ENCODE assay signal across 21 cellular contexts in genomic region chr19:49461656-49462055, GRCh38. TPM values are rescaled to one million over a fixed set of nuclear protein-coding genes. Genes with fewer than 3 reads are reported as not detected.
DNase-seq lines count a peak whose midpoint lies in the region; ATAC-seq, FAIRE-seq and TF ChIP-seq lines count a peak whose summit lies in the region.
"Had no signal": no experiment of that assay in that cellular context is flagged by ENCODE, and none has a peak within 500 bp of the region (broad histone marks: within the 10 kb centered on the region; RNA-seq: fewer than 3 reads in every experiment).

No MANE protein-coding gene starts in this region.

- H3K4ac ChIP-seq in H1 (replicated peaks; ENCODE audit: insufficient read length, low read depth, low read length), result no peak overlapping the region

- no peak overlapping the region for H3K4me3 Mint-ChIP-seq in T-helper 17 cell
- H3K4me3 Mint-ChIP-seq in activated CD8-positive, alpha-beta memory T cell treated with anti-CD3 and anti-CD28 coated beads, Interleukin-2, amount 10 ng/mL, durations not matched to agents 7 days and 5 days, result no peak overlapping the region
- H3K4me3 Mint-ChIP-seq: CD4-positive, CD25-positive, alpha-beta regulatory T cell; IgD-negative memory B cell had no signal

- H3K56ac ChIP-seq in H1 (replicated peaks; ENCODE audit: insufficient read length, low read depth, low read length), result no peak overlapping the region

- H4K20me1 ChIP-seq in H1 (replicated peaks in 1 of 2; ENCODE audit: control insufficient read depth in 1 of 2, insufficient read depth in 2 of 2, low read length in 2 of 2), result no peaks in the 10 kb centered on the region

- H3K23me2 ChIP-seq in H1 (ENCODE audit: low read depth, low read length), result no peaks in the 10 kb centered on the region

- H3K27me3 ChIP-seq in H1 (replicated peaks in 1 of 4; ENCODE audit: control insufficient read depth in 3 of 4, extremely low read depth in 1 of 4, insufficient read depth in 3 of 4, low read length in 3 of 4), result no peaks in the 10 kb centered on the region
- H3K27me3 ChIP-seq: BE2C had no signal

- H2BK120ac ChIP-seq in H1 (replicated peaks; ENCODE audit: low read depth, low read length), result no peak overlapping the region

- H2BK20ac ChIP-seq in H1 (ENCODE audit: low read length), result no peak overlapping the region

- no peak overlapping the region for H2BK5ac ChIP-seq in H1 (ENCODE audit: low read depth, low read length)

- no peak overlapping the region for H4K5ac ChIP-seq in H1 (ENCODE audit: insufficient read length, low read depth, low read length)

- 92% methylated on average over 33 of the region's 37 CpGs; no CpG with 5 or more reads in 1 of the 2 experiments for WGBS in H1 (ENCODE audit: extremely low coverage in 1 of 2, insufficient coverage in 1 of 2, insufficient read length in 1 of 2, insufficient replicate concordance in 2 of 2, low coverage in 1 of 2, low lambda C conversion rate in 2 of 2, missing lambda C conversion rate in 1 of 2), 2 experiments

- H3K9me3 ChIP-seq in T-helper 17 cell (ENCODE audit: control insufficient read depth, low read length, poor library complexity, severe bottlenecking), result no peaks in the 10 kb centered on the region
- no peaks in the 10 kb centered on the region for H3K9me3 ChIP-seq in H1 (ENCODE audit: insufficient read depth in 2 of 2, low read depth in 1 of 2, low read length in 1 of 2)
- H3K9me3 ChIP-seq: BE2C, Caco-2 had no signal

- no peaks in the 10 kb centered on the region for H3K36me3 Mint-ChIP-seq in T-helper 17 cell (ENCODE audit: low read depth)
- H3K36me3 Mint-ChIP-seq in activated CD8-positive, alpha-beta memory T cell treated with anti-CD3 and anti-CD28 coated beads, Interleukin-2, amount 10 ng/mL, durations not matched to agents 7 days and 5 days, result peaks cover 14% of the 10 kb centered on the region
- H3K36me3 Mint-ChIP-seq: IgD-negative memory B cell had no signal

- no peak overlapping the region for H3K23ac ChIP-seq in H1 (ENCODE audit: insufficient read length)

- TF ChIP-seq POLR2A in H1 (IDR thresholded peaks at IDR 0.05; ENCODE audit: control extremely low read depth in 1 of 2, low read depth in 2 of 2, low read length in 2 of 2), result no peak

- no peaks in the 10 kb centered on the region for H3K27me3 Mint-ChIP-seq in T-helper 17 cell
- H3K27me3 Mint-ChIP-seq in activated CD8-positive, alpha-beta memory T cell treated with anti-CD3 and anti-CD28 coated beads, Interleukin-2, amount 10 ng/mL, durations not matched to agents 7 days and 5 days, result no peaks in the 10 kb centered on the region
- H3K27me3 Mint-ChIP-seq: CD4-positive, CD25-positive, alpha-beta regulatory T cell; IgD-negative memory B cell had no signal

- H2BK15ac ChIP-seq in H1 (ENCODE audit: low read length), result no peak overlapping the region

- peaks cover 13% of the 10 kb centered on the region for H3K4me1 Mint-ChIP-seq in T-helper 17 cell
- peaks cover 25% of the 10 kb centered on the region for H3K4me1 Mint-ChIP-seq in activated CD8-positive, alpha-beta memory T cell treated with anti-CD3 and anti-CD28 coated beads, Interleukin-2, amount 10 ng/mL, durations not matched to agents 7 days and 5 days

- H3K4me3 ChIP-seq in H1 (ENCODE audit: extremely low read depth in 1 of 4, insufficient read depth in 2 of 4, low read depth in 3 of 4, low read length in 4 of 4), result no peak overlapping the region

- no peak overlapping the region for H3K4me2 ChIP-seq in H1 (ENCODE audit: insufficient read depth in 1 of 2, low read depth in 2 of 2, low read length in 2 of 2)

- no peaks in the 10 kb centered on the region; the same call in 1 of the 2 replicates for H3K79me1 ChIP-seq in H1 (ENCODE audit: low read depth, low read length)

- H4K8ac ChIP-seq in H1 (ENCODE audit: extremely low read depth, insufficient read depth, low read length), result no peak overlapping the region

- H3K14ac ChIP-seq in H1 (ENCODE audit: insufficient read length), result no peak overlapping the region

- no peaks in the 10 kb centered on the region for H3K79me2 ChIP-seq in H1 (ENCODE audit: control insufficient read depth in 1 of 2, insufficient read depth in 2 of 2, low read length in 2 of 2)

- H3K27ac ChIP-seq in H1 (ENCODE audit: low read depth, low read length), result no peak overlapping the region
- H3K27ac ChIP-seq: HL-60 had no signal

- no peak overlapping the region for H3K9ac ChIP-seq in H1 (replicated peaks in 1 of 4; ENCODE audit: extremely low read depth in 1 of 4, low read depth in 3 of 4, low read length in 3 of 4)

- no peaks in the 10 kb centered on the region for H3K9me3 Mint-ChIP-seq in activated CD8-positive, alpha-beta memory T cell treated with anti-CD3 and anti-CD28 coated beads, Interleukin-2, amount 10 ng/mL, durations not matched to agents 7 days and 5 days (ENCODE audit: low read depth)
- H3K9me3 Mint-ChIP-seq: CD4-positive, CD25-positive, alpha-beta regulatory T cell; IgD-negative memory B cell had no signal

- H2AK5ac ChIP-seq in H1 (ENCODE audit: low read depth, low read length), result no peak overlapping the region

- CTCF ChIA-PET in H1 (lab: Charles Lee; ENCODE audit: partially characterized antibody), result interaction anchor here (4.8 kb wide), 1 partner anchor 11 kb away, joined by 28 read pairs; the partner anchor contains the start of gene FLT3LG
- CTCF ChIA-PET in activated CD8-positive, alpha-beta memory T cell treated with anti-CD3 and anti-CD28 coated beads, Interleukin-2, amount 10 ng/mL, durations not matched to agents 7 days and 5 days (lab: Charles Lee), result no interaction called here

- H4K91ac ChIP-seq in H1 (replicated peaks; ENCODE audit: insufficient read length, low read length), result no peak overlapping the region

- no peak for DNase-seq in T-helper 17 cell
- no peak for DNase-seq in H1 (ENCODE audit: low read depth in 1 of 2, low spot score in 2 of 2)
- DNase-seq in activated CD8-positive, alpha-beta memory T cell treated with anti-CD3 and anti-CD28 coated beads, Interleukin-2, amount 10 ng/mL, durations not matched to agents 7 days and 5 days, result no peak
- no peak for DNase-seq in activated naive CD4-positive, alpha-beta T cell (lab: John Stamatoyannopoulos, UW)
- DNase-seq: ACHN; BE2C; C1 segment of cervical spinal cord; Caco-2; CD4-positive, CD25-positive, alpha-beta regulatory T cell; HCEC 1CT; Kasumi-1; KG1 had no signal

- no peak for TF ChIP-seq EP300 in H1 (IDR thresholded peaks at IDR 0.05; ENCODE audit: borderline replicate concordance in 1 of 2, low read depth in 2 of 2, low read length in 2 of 2)

- peak overlapping the region; percentile 39 for H3K27ac Mint-ChIP-seq in T-helper 17 cell
- H3K27ac Mint-ChIP-seq in activated CD8-positive, alpha-beta memory T cell treated with anti-CD3 and anti-CD28 coated beads, Interleukin-2, amount 10 ng/mL, durations not matched to agents 7 days and 5 days, result no peak overlapping the region

- no peak overlapping the region for H2AFZ ChIP-seq in H1 (ENCODE audit: low read length)

- FAIRE-seq in H1 (lab: Jason Lieb, UNC), result no peak
- FAIRE-seq: A204.1, D721Med, G401.6, GM12892, GM18507, HTR-8/SVneo had no signal

- no peak for TF ChIP-seq RAD21 in H1 (IDR thresholded peaks at IDR 0.05 in 1 of 2, conservative IDR thresholded peaks at IDR 0.05 in 1 of 2; ENCODE audit: low read depth in 2 of 2, low read length in 2 of 2)

- H2BK12ac ChIP-seq in H1 (ENCODE audit: low read depth, low read length), result 0 out of 2 replicates have a peak overlapping the region, but pooled peaks have one; percentile 27

- H3K18ac ChIP-seq in H1 (ENCODE audit: extremely low read depth, low read length), result no peak overlapping the region

- H3K4me1 ChIP-seq in H1 (replicated peaks in 1 of 4; ENCODE audit: control insufficient read depth in 3 of 4, insufficient read depth in 4 of 4, low read length in 3 of 4), result no peaks in the 10 kb centered on the region
- H3K4me1 ChIP-seq: BE2C, Caco-2 had no signal

- H3K36me3 ChIP-seq in H1 (ENCODE audit: control insufficient read depth in 2 of 4, insufficient read depth in 4 of 4, low read length in 3 of 4), result peaks cover 0 to 12% (median 6%) of the 10 kb centered on the region in 4 experiments; a peak in 4 of 8 replicates

- ATAC-seq in T-helper 17 cell (no peak), HG02973 (IDR thresholded peaks at IDR 0.05; ENCODE audit: unreplicated experiment) (no peak)
- no peak for ATAC-seq in activated CD8-positive, alpha-beta memory T cell treated with anti-CD3 and anti-CD28 coated beads, Interleukin-2, amount 10 ng/mL, durations not matched to agents 7 days and 5 days

- POLR2A ChIA-PET in H1 (lab: Charles Lee; ENCODE audit: partially characterized antibody), result no interaction called here

- no peak for TF ChIP-seq CTCF in H1 (IDR thresholded peaks at IDR 0.05; ENCODE audit: control extremely low read depth in 1 of 3, insufficient read depth in 1 of 3, low read depth in 1 of 3, low read length in 3 of 3)

RNA-seq across cellular contexts. Expression of gene ALDH16A1, which starts 8.6 kb away (rescaled TPM):
- 10 to 100 TPM; 34.8 to 38.0 TPM for total RNA-seq in T-helper 17 cell
- 32.7 and 34.3 TPM in 2 replicates for total RNA-seq in H1 (2021; fragmentation: NEBNext Ultra II Directional; extraction: Animal tissue kit (Norgen Biotek cat#: 25700))
- 30.5 and 54.8 TPM in 2 replicates for polyA plus RNA-seq in H1 (2011; rRNA removed)
- polyA plus RNA-seq in H1 (2011; cell fraction: cytosol; rRNA removed), result 32.1 TPM
- polyA plus RNA-seq in H1 (2011; cell fraction: nucleus; rRNA removed), result 81.6 TPM
- polyA plus RNA-seq in H1 (2012, experiment 1 of 2), result 26.2 to 40.1 TPM (median 35.4 TPM) in 4 replicates
- 25.7 TPM for polyA plus RNA-seq in H1 (2012, experiment 2 of 2)
- polyA plus RNA-seq in H1 (2013, experiment 1 of 2), result 19.9 TPM
- polyA plus RNA-seq in H1 (2013, experiment 2 of 2), result 18.5 TPM
- polyA minus RNA-seq in H1 (2011; rRNA and poly(A)+ RNA removed), result 13.9 and 18.1 TPM in 2 replicates
- 25.7 TPM for polyA minus RNA-seq in H1 (2011; cell fraction: cytosol; rRNA and poly(A)+ RNA removed)
- 21.3 TPM for polyA minus RNA-seq in H1 (2011; cell fraction: nucleus; rRNA and poly(A)+ RNA removed)
- 10 to 100 TPM; 37.2 to 45.2 TPM for total RNA-seq in activated CD8-positive, alpha-beta memory T cell treated with anti-CD3 and anti-CD28 coated beads, Interleukin-2, amount 10 ng/mL, durations not matched to agents 7 days and 5 days

RNA-seq across cellular contexts. Expression of gene PIH1D1, which starts 10.0 kb away (rescaled TPM):
- 100 to 1,000 TPM; 147 to 150 TPM for total RNA-seq in T-helper 17 cell
- 146 and 155 TPM in 2 replicates for total RNA-seq in H1 (2021; fragmentation: NEBNext Ultra II Directional; extraction: Animal tissue kit (Norgen Biotek cat#: 25700))
- 195 and 220 TPM in 2 replicates for polyA plus RNA-seq in H1 (2011; rRNA removed)
- polyA plus RNA-seq in H1 (2011; cell fraction: cytosol; rRNA removed), result 231 TPM
- 195 TPM for polyA plus RNA-seq in H1 (2011; cell fraction: nucleus; rRNA removed)
- 192 to 228 TPM (median 222 TPM) in 4 replicates for polyA plus RNA-seq in H1 (2012, experiment 1 of 2)
- polyA plus RNA-seq in H1 (2012, experiment 2 of 2), result 206 TPM
- polyA plus RNA-seq in H1 (2013, experiment 1 of 2), result 148 TPM
- 146 TPM for polyA plus RNA-seq in H1 (2013, experiment 2 of 2)
- polyA minus RNA-seq in H1 (2011; rRNA and poly(A)+ RNA removed), result 107 and 108 TPM in 2 replicates
- 65.8 TPM for polyA minus RNA-seq in H1 (2011; cell fraction: cytosol; rRNA and poly(A)+ RNA removed)
- 63.0 TPM for polyA minus RNA-seq in H1 (2011; cell fraction: nucleus; rRNA and poly(A)+ RNA removed)
- total RNA-seq in activated CD8-positive, alpha-beta memory T cell treated with anti-CD3 and anti-CD28 coated beads, Interleukin-2, amount 10 ng/mL, durations not matched to agents 7 days and 5 days, result 100 to 1,000 TPM; 148 to 158 TPM

RNA-seq across cellular contexts. Expression of gene FLT3LG, which starts 12.4 kb away (rescaled TPM):
- total RNA-seq in T-helper 17 cell, result 100 to 1,000 TPM; 349 to 455 TPM
- 1.6 and 2.6 TPM in 2 replicates for total RNA-seq in H1 (2021; fragmentation: NEBNext Ultra II Directional; extraction: Animal tissue kit (Norgen Biotek cat#: 25700))
- 3.2 and 3.9 TPM in 2 replicates for polyA plus RNA-seq in H1 (2011; rRNA removed)
- 2.1 TPM for polyA plus RNA-seq in H1 (2011; cell fraction: cytosol; rRNA removed)
- 2.8 TPM for polyA plus RNA-seq in H1 (2011; cell fraction: nucleus; rRNA removed)
- 1.8 to 3.5 TPM (median 2.2 TPM) in 4 replicates for polyA plus RNA-seq in H1 (2012, experiment 1 of 2)
- 2.4 TPM for polyA plus RNA-seq in H1 (2012, experiment 2 of 2)
- polyA plus RNA-seq in H1 (2013, experiment 1 of 2), result 2.3 TPM
- polyA plus RNA-seq in H1 (2013, experiment 2 of 2), result 2.1 TPM
- 0.39 TPM in 1 of 2 replicates, not detected in the other for polyA minus RNA-seq in H1 (2011; rRNA and poly(A)+ RNA removed)
- polyA minus RNA-seq in H1 (2011; cell fraction: cytosol; rRNA and poly(A)+ RNA removed), result not detected
- polyA minus RNA-seq in H1 (2011; cell fraction: nucleus; rRNA and poly(A)+ RNA removed), result not detected
- 100 to 1,000 TPM; 112 to 151 TPM for total RNA-seq in activated CD8-positive, alpha-beta memory T cell treated with anti-CD3 and anti-CD28 coated beads, Interleukin-2, amount 10 ng/mL, durations not matched to agents 7 days and 5 days

RNA-seq across cellular contexts. Expression of gene SLC17A7, which starts 20.3 kb away (rescaled TPM):
- not detected for total RNA-seq in T-helper 17 cell
- 2.3 and 3.0 TPM in 2 replicates for total RNA-seq in H1 (2021; fragmentation: NEBNext Ultra II Directional; extraction: Animal tissue kit (Norgen Biotek cat#: 25700))
- polyA plus RNA-seq in H1 (2011; rRNA removed), result 2.7 and 4.7 TPM in 2 replicates
- polyA plus RNA-seq in H1 (2011; cell fraction: cytosol; rRNA removed), result 2.8 TPM
- polyA plus RNA-seq in H1 (2011; cell fraction: nucleus; rRNA removed), result 4.6 TPM
- 1.8 to 2.6 TPM (median 2.5 TPM) in 4 replicates for polyA plus RNA-seq in H1 (2012, experiment 1 of 2)
- polyA plus RNA-seq in H1 (2012, experiment 2 of 2), result 1.9 TPM
- 3.2 TPM for polyA plus RNA-seq in H1 (2013, experiment 1 of 2)
- 3.5 TPM for polyA plus RNA-seq in H1 (2013, experiment 2 of 2)
- polyA minus RNA-seq in H1 (2011; rRNA and poly(A)+ RNA removed), result 1.1 and 1.7 TPM in 2 replicates
- polyA minus RNA-seq in H1 (2011; cell fraction: cytosol; rRNA and poly(A)+ RNA removed), result 2.6 TPM
- polyA minus RNA-seq in H1 (2011; cell fraction: nucleus; rRNA and poly(A)+ RNA removed), result 3.5 TPM
- total RNA-seq in activated CD8-positive, alpha-beta memory T cell treated with anti-CD3 and anti-CD28 coated beads, Interleukin-2, amount 10 ng/mL, durations not matched to agents 7 days and 5 days, result under 1 TPM; 0.19 to 0.55 TPM
- total RNA-seq: CD4-positive, CD25-positive, alpha-beta regulatory T cell had no signal
- polyA plus RNA-seq: CD4-positive, CD25-positive, alpha-beta regulatory T cell; IgD-negative memory B cell had no signal

RNA-seq across cellular contexts. Expression of gene RPL13A, which starts 25.8 kb away (rescaled TPM):
- total RNA-seq in T-helper 17 cell, result 1,000 to 10,000 TPM; 5,253 to 5,291 TPM
- 3,305 and 3,520 TPM in 2 replicates for total RNA-seq in H1 (2021; fragmentation: NEBNext Ultra II Directional; extraction: Animal tissue kit (Norgen Biotek cat#: 25700))
- polyA plus RNA-seq in H1 (2011; rRNA removed), result 8,501 and 8,868 TPM in 2 replicates
- polyA plus RNA-seq in H1 (2011; cell fraction: cytosol; rRNA removed), result 6,473 TPM
- 8,490 TPM for polyA plus RNA-seq in H1 (2011; cell fraction: nucleus; rRNA removed)
- polyA plus RNA-seq in H1 (2012, experiment 1 of 2), result 3,636 to 6,700 TPM (median 4,913 TPM) in 4 replicates
- polyA plus RNA-seq in H1 (2012, experiment 2 of 2), result 4,417 TPM
- 5,169 TPM for polyA plus RNA-seq in H1 (2013, experiment 1 of 2)
- polyA plus RNA-seq in H1 (2013, experiment 2 of 2), result 4,987 TPM
- 1,061 and 1,192 TPM in 2 replicates for polyA minus RNA-seq in H1 (2011; rRNA and poly(A)+ RNA removed)
- 1,493 TPM for polyA minus RNA-seq in H1 (2011; cell fraction: cytosol; rRNA and poly(A)+ RNA removed)
- polyA minus RNA-seq in H1 (2011; cell fraction: nucleus; rRNA and poly(A)+ RNA removed), result 3,411 TPM
- total RNA-seq in activated CD8-positive, alpha-beta memory T cell treated with anti-CD3 and anti-CD28 coated beads, Interleukin-2, amount 10 ng/mL, durations not matched to agents 7 days and 5 days, result 1,000 to 10,000 TPM; 2,143 to 2,523 TPM

Comparison
In these comparisons a context has a peak if more than half of its experiments do, and no peak if none do; other contexts are left out.
1. RNA of gene FLT3LG, which starts 12.4 kb away (total RNA-seq): 349 to 455 TPM in T-helper 17 cell and 112 to 151 TPM in activated CD8-positive, alpha-beta memory T cell treated with anti-CD3 and anti-CD28 coated beads, Interleukin-2, amount 10 ng/mL, durations not matched to agents 7 days and 5 days; 1.6 to 2.6 TPM in H1; every median in the first group is over 10 times any median in the second.